8 cellular contexts compared by ENCODE assay signal in the genomic region with DNA sequence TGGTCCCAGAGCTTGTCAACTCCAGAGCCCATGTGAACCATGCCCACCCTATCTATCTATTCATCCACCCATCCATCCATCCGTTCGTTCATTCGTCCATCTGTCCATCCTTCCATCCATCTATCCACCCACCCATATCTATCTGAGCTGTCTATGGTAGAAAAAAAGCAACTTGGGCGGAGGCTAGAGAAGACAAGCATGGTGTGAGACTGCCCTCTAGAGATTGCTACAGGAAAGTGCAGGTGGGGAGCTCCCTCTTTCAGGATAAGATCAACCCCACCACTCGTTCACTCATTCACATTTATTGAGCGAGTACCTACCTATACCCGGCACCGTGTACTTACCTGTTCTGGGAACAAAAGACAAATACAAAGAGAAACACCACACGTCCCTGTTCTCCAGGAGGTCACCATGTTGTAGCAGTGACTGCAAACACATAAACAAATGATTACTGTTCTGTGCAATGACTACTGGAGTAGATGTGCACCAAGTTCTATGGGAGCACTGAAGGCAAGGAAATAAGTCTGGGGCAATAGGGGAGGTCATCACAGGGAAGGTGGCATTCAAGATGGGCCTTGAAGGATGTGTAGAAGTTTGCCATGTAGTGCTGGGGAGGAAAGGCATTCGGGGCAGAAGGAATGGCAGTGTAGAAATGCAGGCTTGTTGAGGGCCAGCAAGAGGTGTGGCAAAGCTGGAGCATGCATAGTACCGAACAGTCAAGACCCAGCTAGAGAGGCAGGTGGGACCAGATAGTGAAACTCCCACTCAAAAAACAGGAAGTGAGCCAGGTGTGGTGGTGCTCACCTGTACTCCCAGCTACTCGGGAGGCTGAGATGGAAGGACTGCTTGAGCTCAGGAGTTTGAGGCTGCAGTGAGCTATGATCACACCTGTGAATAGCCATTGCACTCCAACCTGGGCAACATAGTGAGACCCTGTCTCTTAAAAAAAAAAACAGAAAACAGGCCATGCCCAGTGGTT. TPM values are rescaled to one million over a fixed set of nuclear protein-coding genes. Genes with fewer than 3 reads are reported as not detected.
DNase-seq lines count a peak whose midpoint lies in the region; ATAC-seq and TF ChIP-seq lines count a peak whose summit lies in the region.

No MANE protein-coding gene starts in this region.

- peaks cover 7% of the 10 kb centered on the region for H3K4me1 ChIP-seq in lower lobe of right lung

- peak; percentile 89 for DNase-seq in COLO829 (ENCODE audit: low spot score)
- DNase-seq in HS-27A (ENCODE audit: low read depth) = peak; percentile 50
- DNase-seq in NCI-H748 (lab: John Stamatoyannopoulos, UW; ENCODE audit: unreplicated experiment) = peak; percentile 71
- peak; percentile 89 for DNase-seq in activated CD4-positive, alpha-beta T cell treated with anti-CD3 and anti-CD28 coated beads, Interleukin-2, amount 10 ng/mL, durations not matched to agents 24 days and 14 days
- DNase-seq in ecto neural progenitor cell (ENCODE audit: low spot score) = peak; percentile 72
- DNase-seq in lower lobe of right lung = no peak
- peak; percentile 37 to 72 for DNase-seq in stimulated activated effector memory CD8-positive, alpha-beta T cell treated with anti-CD3 and anti-CD28 coated beads, Interleukin-12 subunit alpha, Interleukin-12 subunit beta, amount 100 ng/mL, for 72 hours (ENCODE audit: low spot score in 2 of 2)

- H3K36me3 Mint-ChIP-seq in activated CD4-positive, alpha-beta T cell treated with anti-CD3 and anti-CD28 coated beads, Interleukin-2, amount 10 ng/mL, durations not matched to agents 24 days and 14 days (ENCODE audit: low read depth) = no peaks in the 10 kb centered on the region
- H3K36me3 Mint-ChIP-seq in stimulated activated effector memory CD8-positive, alpha-beta T cell treated with anti-CD3 and anti-CD28 coated beads, Interleukin-12 subunit alpha, Interleukin-12 subunit beta, amount 100 ng/mL, for 72 hours = no peaks in the 10 kb centered on the region

- peak; percentile 93 for TF ChIP-seq CTCF in lower lobe of right lung (IDR thresholded peaks at IDR 0.05)

- H3K27ac Mint-ChIP-seq in activated CD4-positive, alpha-beta T cell treated with anti-CD3 and anti-CD28 coated beads, Interleukin-2, amount 10 ng/mL, durations not matched to agents 24 days and 14 days = no peak overlapping the region
- H3K27ac Mint-ChIP-seq in stimulated activated effector memory CD8-positive, alpha-beta T cell treated with anti-CD3 and anti-CD28 coated beads, Interleukin-12 subunit alpha, Interleukin-12 subunit beta, amount 100 ng/mL, for 72 hours = no peak overlapping the region

- H3K27me3 Mint-ChIP-seq in activated CD4-positive, alpha-beta T cell treated with anti-CD3 and anti-CD28 coated beads, Interleukin-2, amount 10 ng/mL, durations not matched to agents 24 days and 14 days = peaks cover 6% of the 10 kb centered on the region

- peak; percentile 89 to 92 for ATAC-seq in lower lobe of right lung
- peak; percentile 84 for ATAC-seq in stimulated activated effector memory CD8-positive, alpha-beta T cell treated with anti-CD3 and anti-CD28 coated beads, Interleukin-12 subunit alpha, Interleukin-12 subunit beta, amount 100 ng/mL, for 72 hours
- ATAC-seq in GM18505 (IDR thresholded peaks at IDR 0.05; ENCODE audit: unreplicated experiment) = no peak

- H3K27me3 ChIP-seq in lower lobe of right lung (ENCODE audit: low read depth) = no peaks in the 10 kb centered on the region

- peaks cover 8% of the 10 kb centered on the region for H3K4me1 Mint-ChIP-seq in activated CD4-positive, alpha-beta T cell treated with anti-CD3 and anti-CD28 coated beads, Interleukin-2, amount 10 ng/mL, durations not matched to agents 24 days and 14 days
- no peaks in the 10 kb centered on the region for H3K4me1 Mint-ChIP-seq in stimulated activated effector memory CD8-positive, alpha-beta T cell treated with anti-CD3 and anti-CD28 coated beads, Interleukin-12 subunit alpha, Interleukin-12 subunit beta, amount 100 ng/mL, for 72 hours

- H3K27ac ChIP-seq in lower lobe of right lung = no peak overlapping the region

- no peak for TF ChIP-seq POLR2A in GM18505 (IDR thresholded peaks at IDR 0.05; ENCODE audit: borderline replicate concordance, extremely low read depth, insufficient read depth, insufficient read length)

- no peak overlapping the region for H3K4me3 Mint-ChIP-seq in activated CD4-positive, alpha-beta T cell treated with anti-CD3 and anti-CD28 coated beads, Interleukin-2, amount 10 ng/mL, durations not matched to agents 24 days and 14 days
- H3K4me3 Mint-ChIP-seq in stimulated activated effector memory CD8-positive, alpha-beta T cell treated with anti-CD3 and anti-CD28 coated beads, Interleukin-12 subunit alpha, Interleukin-12 subunit beta, amount 100 ng/mL, for 72 hours = no peak overlapping the region

- no peak overlapping the region for H3K4me3 ChIP-seq in lower lobe of right lung

- no peaks in the 10 kb centered on the region for H3K36me3 ChIP-seq in lower lobe of right lung

- H3K9me3 Mint-ChIP-seq in activated CD4-positive, alpha-beta T cell treated with anti-CD3 and anti-CD28 coated beads, Interleukin-2, amount 10 ng/mL, durations not matched to agents 24 days and 14 days = no peaks in the 10 kb centered on the region
- H3K9me3 Mint-ChIP-seq in stimulated activated effector memory CD8-positive, alpha-beta T cell treated with anti-CD3 and anti-CD28 coated beads, Interleukin-12 subunit alpha, Interleukin-12 subunit beta, amount 100 ng/mL, for 72 hours = no peaks in the 10 kb centered on the region

- H3K9me3 ChIP-seq in lower lobe of right lung = no peaks in the 10 kb centered on the region

- intact Hi-C loops in activated CD4-positive, alpha-beta T cell treated with anti-CD3 and anti-CD28 coated beads, Interleukin-2, amount 10 ng/mL, durations not matched to agents 24 days and 14 days (cut with micrococcal nuclease) = loop anchor here (1.0 to 2.0 kb wide), 4 partner anchors 65 to 200 kb away; no protein-coding TSS in a partner anchor
- intact Hi-C loops in lower lobe of right lung (cut with DNase I) = loop anchor here (5.0 kb wide), 1 partner anchor 62 kb away; a partner anchor contains a TSS

RNA-seq across cellular contexts. Expression of a gene that starts 13.4 kb away (rescaled TPM):
- 160 and 176 TPM in 2 replicates for total RNA-seq in activated CD4-positive, alpha-beta T cell treated with anti-CD3 and anti-CD28 coated beads, Interleukin-2, amount 10 ng/mL, durations not matched to agents 24 days and 14 days
- 42.6 TPM for total RNA-seq in lower lobe of right lung

RNA-seq across cellular contexts. Expression of a gene that starts 29.0 kb away (rescaled TPM):
- 89.3 and 91.4 TPM in 2 replicates for total RNA-seq in activated CD4-positive, alpha-beta T cell treated with anti-CD3 and anti-CD28 coated beads, Interleukin-2, amount 10 ng/mL, durations not matched to agents 24 days and 14 days
- total RNA-seq in lower lobe of right lung = 65.0 TPM

RNA-seq across cellular contexts. Expression of a gene that starts 48.4 kb away (rescaled TPM):
- 48.1 and 52.8 TPM in 2 replicates for total RNA-seq in activated CD4-positive, alpha-beta T cell treated with anti-CD3 and anti-CD28 coated beads, Interleukin-2, amount 10 ng/mL, durations not matched to agents 24 days and 14 days
- total RNA-seq in lower lobe of right lung = 174 TPM
